7 cellular contexts compared by ENCODE assay signal in genomic region chr7:117993377-117994003, GRCh38.
DNase-seq lines count a peak whose midpoint lies in the region; ATAC-seq and TF ChIP-seq lines count a peak whose summit lies in the region.

No MANE protein-coding gene starts in this region.

- TF ChIP-seq CTCF in OCI-LY7 (conservative IDR thresholded peaks at IDR 0.05; ENCODE audit: low read length) (peak; percentile 72), osteocyte (IDR thresholded peaks at IDR 0.05) (peak; percentile 57)

- no peak overlapping the region for H2AFZ ChIP-seq in OCI-LY7 (ENCODE audit: low read length)

- no peaks in the 10 kb centered on the region for H3K9me3 ChIP-seq in OCI-LY7 (ENCODE audit: low read length)

- no peak overlapping the region for H3K27ac ChIP-seq in OCI-LY7 (ENCODE audit: low read depth, low read length, poor library complexity, severe bottlenecking)

- H3K27me3 Mint-ChIP-seq in osteocyte (ENCODE audit: unreplicated experiment), result no peaks in the 10 kb centered on the region

- POLR2A ChIA-PET in OCI-LY7 (lab: Charles Lee), result interaction anchor here (0.6 kb wide), 2 partner anchors 479 to 669 kb away, joined by 3 read pairs; no protein-coding TSS in a partner anchor

- no peaks in the 10 kb centered on the region for H3K36me3 Mint-ChIP-seq in osteocyte (ENCODE audit: unreplicated experiment)

- no peak overlapping the region for H3K4me3 ChIP-seq in OCI-LY7 (ENCODE audit: low read depth, low read length, poor library complexity, severe bottlenecking)

- H3K27ac Mint-ChIP-seq in osteocyte (ENCODE audit: unreplicated experiment), result no peak overlapping the region

- no peak overlapping the region for H3K4me3 Mint-ChIP-seq in osteocyte (ENCODE audit: unreplicated experiment)

- intact Hi-C loops in OCI-LY7 (cut with micrococcal nuclease; ENCODE audit: unreplicated experiment), result no loop called here

- H3K79me2 ChIP-seq in OCI-LY7 (ENCODE audit: insufficient read depth, low read depth, low read length), result no peaks in the 10 kb centered on the region

- BruUV-seq in OCI-LY7 (replicated peaks; lab: Mats Ljungman, UMichigan), result no TSS peak

- H3K9me2 ChIP-seq in OCI-LY7 (ENCODE audit: insufficient read depth, low read length), result no peaks in the 10 kb centered on the region

- peaks cover 25% of the 10 kb centered on the region for H3K4me1 Mint-ChIP-seq in osteocyte (ENCODE audit: unreplicated experiment)

- H3K9me3 Mint-ChIP-seq in osteocyte (ENCODE audit: unreplicated experiment), result peaks cover 3% of the 10 kb centered on the region

- CTCF ChIA-PET in OCI-LY7 (lab: Charles Lee; ENCODE audit: unreplicated experiment), result interaction anchor here (0.6 kb wide), 1 partner anchor 35 kb away, joined by 4 read pairs; no protein-coding TSS in a partner anchor

- H3K4me2 ChIP-seq in OCI-LY7 (ENCODE audit: low read length), result no peak overlapping the region

- ATAC-seq in GM19351 (IDR thresholded peaks at IDR 0.05; ENCODE audit: unreplicated experiment) (peak; percentile 98), HG03159 (IDR thresholded peaks at IDR 0.05; ENCODE audit: unreplicated experiment) (peak; percentile 100)

- H4K20me1 ChIP-seq in OCI-LY7 (ENCODE audit: insufficient read depth, low read length), result no peaks in the 10 kb centered on the region

- no peaks in the 10 kb centered on the region for H3K36me3 ChIP-seq in OCI-LY7 (ENCODE audit: insufficient read depth, low read length)

- H3K4me1 ChIP-seq in OCI-LY7 (ENCODE audit: insufficient read depth, low read length, poor library complexity, severe bottlenecking), result no peaks in the 10 kb centered on the region

- DNase-seq in GM03348 (ENCODE audit: low spot score), result peak; percentile 6
- peak; percentile 39 for DNase-seq in OCI-LY7 (ENCODE audit: low spot score)
- peak; percentile 62 for DNase-seq in ecto neural progenitor cell (ENCODE audit: low spot score)
- no peak for DNase-seq in osteocyte (ENCODE audit: extremely low spot score, unreplicated experiment)
- DNase-seq in NCI-H1436 (lab: John Stamatoyannopoulos, UW), result no peak

Comparison
In these comparisons a context has a peak if more than half of its experiments do, and no peak if none do; other contexts are left out.
1. DNase-seq: peak in GM03348 (single experiment), OCI-LY7 (single experiment) and ecto neural progenitor cell (single experiment); none in osteocyte (single experiment) and NCI-H1436 (single experiment).